ENCODE assay signal across 2 cellular contexts in the genomic region with DNA sequence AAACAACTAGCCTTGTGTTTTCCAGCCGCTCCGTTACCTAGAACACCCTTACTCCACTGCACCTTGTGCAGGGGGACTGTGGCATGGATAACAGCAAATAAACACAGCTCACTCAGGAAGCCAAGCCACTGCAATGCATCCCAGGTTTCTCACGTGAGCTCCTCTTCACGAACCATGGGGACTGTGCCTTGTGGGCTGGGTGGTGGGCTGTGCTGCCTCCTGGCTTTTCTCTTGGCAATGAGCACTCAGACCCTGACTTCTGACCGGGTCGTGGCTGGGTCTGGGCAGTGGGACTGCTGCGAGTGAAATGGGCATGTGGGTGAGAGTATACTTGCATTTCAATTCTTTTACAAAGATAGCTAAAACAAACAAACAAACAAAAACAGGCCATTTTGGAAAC.
TF ChIP-seq lines count a peak whose summit lies in the region.

No MANE protein-coding gene starts in this region.

TF ChIP-seq in H1, 55 proteins besides CTCF, POLR2A, EP300 and RAD21:
- TF ChIP-seq SP1 (IDR thresholded peaks at IDR 0.05; ENCODE audit: low read depth, low read length) (no peak), SIX5 (IDR thresholded peaks at IDR 0.05; ENCODE audit: low read depth, low read length) (no peak), BACH1 (IDR thresholded peaks at IDR 0.05; ENCODE audit: low read length) (no peak)
TF ChIP-seq in H1: peak in this region for 0.

TF ChIP-seq in SK-N-SH treated with all-trans-retinoic acid at 6 μM for 48 hours, 23 proteins besides CTCF, POLR2A, EP300 and RAD21:
- no peak for TF ChIP-seq PATZ1 (CRISPR knock-in tag; IDR thresholded peaks at IDR 0.05; ENCODE audit: borderline replicate concordance)
- no peak for TF ChIP-seq RARB (CRISPR knock-in tag; IDR thresholded peaks at IDR 0.05)
- no peak for TF ChIP-seq GLIS3 (CRISPR knock-in tag; IDR thresholded peaks at IDR 0.05)
- no peak for TF ChIP-seq ZNF70 (CRISPR knock-in tag; IDR thresholded peaks at IDR 0.05)
- no peak for TF ChIP-seq PPARA (CRISPR knock-in tag; IDR thresholded peaks at IDR 0.05; ENCODE audit: borderline replicate concordance)
- TF ChIP-seq ARNTL (CRISPR knock-in tag; IDR thresholded peaks at IDR 0.05; ENCODE audit: borderline replicate concordance, low read depth), result no peak
- no peak for TF ChIP-seq ESRRG (CRISPR knock-in tag; IDR thresholded peaks at IDR 0.05)
- no peak for TF ChIP-seq OSR1 (CRISPR knock-in tag; IDR thresholded peaks at IDR 0.05)
- no peak for TF ChIP-seq ISL1 (CRISPR knock-in tag; IDR thresholded peaks at IDR 0.05)
- TF ChIP-seq BACH2 (CRISPR knock-in tag; IDR thresholded peaks at IDR 0.05; ENCODE audit: borderline replicate concordance), result no peak
- TF ChIP-seq CSDC2 (CRISPR knock-in tag; IDR thresholded peaks at IDR 0.05), result no peak
- TF ChIP-seq ZC3H10 (CRISPR knock-in tag; IDR thresholded peaks at IDR 0.05), result no peak
- TF ChIP-seq, protein P1, sequence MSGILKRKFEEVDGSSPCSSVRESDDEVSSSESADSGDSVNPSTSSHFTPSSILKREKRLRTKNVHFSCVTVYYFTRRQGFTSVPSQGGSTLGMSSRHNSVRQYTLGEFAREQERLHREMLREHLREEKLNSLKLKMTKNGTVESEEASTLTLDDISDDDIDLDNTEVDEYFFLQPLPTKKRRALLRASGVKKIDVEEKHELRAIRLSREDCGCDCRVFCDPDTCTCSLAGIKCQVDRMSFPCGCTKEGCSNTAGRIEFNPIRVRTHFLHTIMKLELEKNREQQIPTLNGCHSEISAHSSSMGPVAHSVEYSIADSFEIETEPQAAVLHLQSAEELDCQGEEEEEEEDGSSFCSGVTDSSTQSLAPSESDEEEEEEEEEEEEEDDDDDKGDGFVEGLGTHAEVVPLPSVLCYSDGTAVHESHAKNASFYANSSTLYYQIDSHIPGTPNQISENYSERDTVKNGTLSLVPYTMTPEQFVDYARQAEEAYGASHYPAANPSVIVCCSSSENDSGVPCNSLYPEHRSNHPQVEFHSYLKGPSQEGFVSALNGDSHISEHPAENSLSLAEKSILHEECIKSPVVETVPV (CRISPR knock-in tag; IDR thresholded peaks at IDR 0.05), result no peak
- TF ChIP-seq TOX (CRISPR knock-in tag; IDR thresholded peaks at IDR 0.05; ENCODE audit: borderline replicate concordance), result no peak
- TF ChIP-seq ZNF8 (CRISPR knock-in tag; IDR thresholded peaks at IDR 0.05), result no peak
- no peak for TF ChIP-seq CREB5 (CRISPR knock-in tag; IDR thresholded peaks at IDR 0.05; ENCODE audit: low read depth)
- no peak for TF ChIP-seq ZFP30 (CRISPR knock-in tag; IDR thresholded peaks at IDR 0.05)
- no peak for TF ChIP-seq POU6F1 (CRISPR knock-in tag; IDR thresholded peaks at IDR 0.05; ENCODE audit: borderline replicate concordance, low read depth)
TF ChIP-seq in SK-N-SH treated with all-trans-retinoic acid at 6 μM for 48 hours: peak in this region for 0.
